20 cellular contexts compared by ENCODE assay signal in the genomic region with DNA sequence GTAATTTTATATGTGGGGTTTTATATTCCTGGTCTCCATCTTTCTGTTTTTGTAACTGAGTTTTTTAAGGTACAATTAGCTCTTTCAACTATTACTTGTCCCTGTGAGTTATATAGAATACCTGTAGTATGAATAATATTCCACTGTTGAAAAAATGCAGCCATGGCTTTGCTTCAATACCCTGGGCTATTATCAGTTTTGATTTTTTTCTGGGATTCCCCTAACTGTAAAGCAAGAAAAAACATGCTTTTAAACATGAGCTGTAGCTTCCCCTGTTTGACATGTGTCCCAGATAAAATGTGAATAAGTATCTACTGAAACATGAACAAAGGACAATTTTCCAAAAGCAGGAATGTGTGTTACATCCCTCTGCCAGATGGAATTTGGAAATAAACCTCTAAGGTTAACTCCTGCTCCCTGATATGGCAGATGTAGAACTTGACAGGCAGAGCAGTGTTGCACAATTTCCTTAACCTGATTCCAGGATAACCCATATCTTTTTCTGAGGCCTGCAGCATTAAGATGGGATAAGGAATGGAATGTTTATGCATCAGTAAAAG.
DNase-seq lines count a peak whose midpoint lies in the region; ATAC-seq, FAIRE-seq and TF ChIP-seq lines count a peak whose summit lies in the region.
"Had no signal": no experiment of that assay in that cellular context is flagged by ENCODE, and none has a peak within 500 bp of the region (broad histone marks: within the 10 kb centered on the region; RNA-seq: fewer than 3 reads in every experiment).

No MANE protein-coding gene starts in this region.

- no peaks in the 10 kb centered on the region for H3K9me3 ChIP-seq in spleen
- H3K9me3 ChIP-seq: A549, Caco-2 had no signal

- FAIRE-seq in bronchial epithelial cell (lab: Jason Lieb, UNC), result no peak
- FAIRE-seq: A549, D721Med, G401.6, GM12891 had no signal

- ATAC-seq in left lobe of liver (peak; percentile 43), HG03095 (IDR thresholded peaks at IDR 0.05; ENCODE audit: unreplicated experiment) (no peak)
- ATAC-seq: A549, GM23338, HCT116 had no signal

- CTCF ChIA-PET in MCF 10A (lab: Yijun Ruan, JAX), result no interaction called here

- H3K4me1 Mint-ChIP-seq in MCF 10A (ENCODE audit: insufficient read depth, unreplicated experiment), result no peaks in the 10 kb centered on the region
- H3K4me1 Mint-ChIP-seq: GM23338 had no signal

- DNase-seq in NCI-H2171 treated with DMSO at 0.1 percent for 48 hours (lab: John Stamatoyannopoulos, UW) (peak; percentile 15), NCI-H2171 (lab: John Stamatoyannopoulos, UW) (no peak), bronchial epithelial cell (ENCODE audit: low read depth) (peak; percentile 13), left lobe of liver (ENCODE audit: low spot score) (no peak), spleen (no peak), MCF 10A (ENCODE audit: unreplicated experiment) (no peak)
- DNase-seq: AML-193; Caco-2; CD4-positive, alpha-beta T cell; H7; HFFc6 had no signal

- intact Hi-C loops in spleen (cut with DNase I; ENCODE audit: low total_unique reads), result no loop called here
- intact Hi-C loops in MCF 10A (cut with micrococcal nuclease), result no loop called here

- no peak for TF ChIP-seq POLR2A in spleen (IDR thresholded peaks at IDR 0.05)

- H3K4me1 ChIP-seq in spleen, result no peaks in the 10 kb centered on the region
- H3K4me1 ChIP-seq: A549, Caco-2 had no signal

- no peaks in the 10 kb centered on the region for H3K27me3 Mint-ChIP-seq in MCF 10A (ENCODE audit: insufficient read depth, unreplicated experiment)
- H3K27me3 Mint-ChIP-seq: CD4-positive, alpha-beta T cell had no signal

- H3K4me3 ChIP-seq in bronchial epithelial cell (ENCODE audit: low read depth, low read length) (no peak overlapping the region), spleen (no peak overlapping the region)
- H3K4me3 ChIP-seq: A549, GM23338 had no signal

- TF ChIP-seq CTCF in bronchial epithelial cell (IDR thresholded peaks at IDR 0.05; ENCODE audit: insufficient read depth, low read length, severe bottlenecking) (no peak), spleen (IDR thresholded peaks at IDR 0.05 in 8 of 11, conservative IDR thresholded peaks at IDR 0.05 in 3 of 11) (no peak), MCF 10A (IDR thresholded peaks at IDR 0.05; ENCODE audit: unreplicated experiment) (no peak)

- no peak overlapping the region for H3K4me3 Mint-ChIP-seq in MCF 10A (ENCODE audit: unreplicated experiment)
- H3K4me3 Mint-ChIP-seq: CD4-positive, alpha-beta T cell; GM23338; HFFc6 had no signal

- H3K36me3 ChIP-seq in bronchial epithelial cell (ENCODE audit: control insufficient read depth, insufficient read depth, low read length), result no peaks in the 10 kb centered on the region
- no peaks in the 10 kb centered on the region for H3K36me3 ChIP-seq in spleen

- no TSS peak for BruUV-seq in MCF 10A (replicated peaks; lab: Mats Ljungman, UMichigan)

- POLR2A ChIA-PET in MCF 10A (lab: Yijun Ruan, JAX), result no interaction called here

- H3K27ac ChIP-seq in spleen, result no peak overlapping the region
- H3K27ac ChIP-seq: 22Rv1, A549, C4-2B had no signal

- H3K27ac Mint-ChIP-seq in MCF 10A (ENCODE audit: low read depth, unreplicated experiment), result no peak overlapping the region
- H3K27ac Mint-ChIP-seq: CD4-positive, alpha-beta T cell; GM23338; HFFc6 had no signal

- no peaks in the 10 kb centered on the region for H3K36me3 Mint-ChIP-seq in MCF 10A (ENCODE audit: insufficient read depth, unreplicated experiment)

- H3K9me3 Mint-ChIP-seq in MCF 10A (ENCODE audit: unreplicated experiment), result no peaks in the 10 kb centered on the region
- H3K9me3 Mint-ChIP-seq: CD4-positive, alpha-beta T cell; HFFc6 had no signal

- H3K27me3 ChIP-seq in bronchial epithelial cell (ENCODE audit: control insufficient read depth, insufficient read depth, low read length) (no peaks in the 10 kb centered on the region), spleen (replicated peaks in 1 of 7) (no peaks in the 10 kb centered on the region)

Comparison
In these comparisons a context has a peak if more than half of its experiments do, and no peak if none do; other contexts are left out.
1. DNase-seq: peak in NCI-H2171 treated with DMSO at 0.1 percent for 48 hours (single experiment) and bronchial epithelial cell (single experiment); none in NCI-H2171 (single experiment), left lobe of liver (single experiment), spleen (single experiment) and MCF 10A (single experiment).